ENCODE assay signal across 17 cellular contexts in genomic region chrX:21934414-21934813, GRCh38.
"Had no signal": no experiment of that assay in that cellular context is flagged by ENCODE, and none has a peak within 500 bp of the region (broad histone marks: within the 10 kb centered on the region; RNA-seq: fewer than 3 reads in every experiment).

No MANE protein-coding gene starts in this region.

- H3K36me3 ChIP-seq: brain microvascular endothelial cell, esophagus squamous epithelium, lower lobe of right lung, thoracic aorta had no signal

- H3K4me3 ChIP-seq: coronary artery, esophagus squamous epithelium, hepatocyte, lower lobe of right lung, thoracic aorta had no signal

- H3K9me3 ChIP-seq: esophagus squamous epithelium, lower lobe of right lung, thoracic aorta had no signal

- H3K4me1 ChIP-seq: esophagus squamous epithelium, lower lobe of right lung had no signal

- DNase-seq: activated CD4-positive, alpha-beta T cell treated with anti-CD3 and anti-CD28 coated beads, Interleukin-2, amount 50 U/mL, for 1 hour; activated effector memory CD4-positive, alpha-beta T cell treated with anti-CD3 and anti-CD28 coated beads, Interleukin-2, amount 50 U/mL, for 16 hours; activated naive CD4-positive, alpha-beta T cell treated with anti-CD3 and anti-CD28 coated beads, Interleukin-2, amount 50 U/mL, for 16 hours; activated T-cell treated with anti-CD3 and anti-CD28 coated beads, Interleukin-2, amount 50 U/mL, for 72 hours; aorta; brain microvascular endothelial cell; esophagus squamous epithelium; left colon; lower lobe of right lung; occipital lobe; posterior cingulate gyrus; stimulated activated naive B cell treated with anti-CD40 and anti-IgM and Interleukin-4, amounts not matched to agents 10 μg/mL and 1 μg/mL and 100 μg/mL, for 72 hours; T-helper 9 cell had no signal

- H3K27ac ChIP-seq: brain microvascular endothelial cell, coronary artery, esophagus squamous epithelium, hepatocyte, lower lobe of right lung had no signal

- H3K79me2 ChIP-seq: hepatocyte had no signal

- H3K27me3 ChIP-seq: brain microvascular endothelial cell, esophagus squamous epithelium, hepatocyte had no signal

- H3K4me2 ChIP-seq: hepatocyte had no signal

- H2AFZ ChIP-seq: hepatocyte had no signal

- ATAC-seq: activated CD4-positive, CD25-positive, alpha-beta regulatory T cell treated with anti-CD3 and anti-CD28 coated beads, Interleukin-2, amount 50 U/mL, for 24 hours; activated T-cell treated with anti-CD3 and anti-CD28 coated beads, Interleukin-2, amount 50 U/mL, for 72 hours; left colon; lower lobe of right lung; stimulated activated naive B cell treated with anti-CD40 and anti-IgM and Interleukin-4, amounts not matched to agents 10 μg/mL and 1 μg/mL and 100 μg/mL, for 72 hours had no signal
